In the genomic region with DNA sequence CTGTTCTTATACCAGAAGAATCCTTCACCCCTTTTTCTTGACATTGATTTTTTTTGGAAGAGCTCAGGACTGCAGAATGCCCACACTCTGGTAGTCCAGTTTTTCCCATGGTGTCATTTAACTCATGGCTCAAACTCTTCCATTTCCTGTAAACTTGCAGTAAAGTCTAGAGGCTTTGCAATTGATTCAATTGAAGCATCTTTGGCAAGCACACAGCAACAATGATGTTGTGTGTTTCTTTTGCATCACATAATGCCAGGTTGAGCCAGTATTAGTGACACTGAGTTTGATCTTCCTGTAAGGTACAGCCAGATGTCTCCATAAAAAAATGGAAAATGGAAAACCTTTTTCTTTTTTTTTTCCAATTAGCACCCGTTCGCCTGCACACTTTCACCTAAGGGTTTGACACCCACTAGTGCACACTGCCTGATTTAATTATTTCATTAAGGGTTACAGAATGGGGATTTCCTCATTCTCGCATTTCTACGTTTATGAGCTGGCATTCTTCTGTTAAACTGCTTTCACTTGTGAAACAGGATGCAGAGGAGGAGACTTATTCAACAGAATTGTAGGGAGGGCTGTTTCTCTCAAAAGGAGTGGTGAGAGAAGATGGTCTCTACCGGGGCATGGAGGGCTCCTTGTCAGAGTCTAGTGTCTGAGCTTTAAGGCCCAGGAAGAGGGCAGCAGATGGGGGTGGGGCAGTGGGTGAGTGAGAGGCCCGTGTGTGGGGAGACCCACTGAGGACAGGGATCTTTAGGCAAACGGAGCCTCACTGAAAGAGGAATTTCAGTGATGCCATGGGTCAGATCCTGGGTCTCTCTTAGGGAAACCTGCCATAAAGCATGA, we compare ENCODE assay signal across 8 cellular contexts. TPM values are rescaled to one million over a fixed set of nuclear protein-coding genes. Genes with fewer than 3 reads are reported as not detected.
A peak's percentile ranks its signal among the peaks of the same experiment; 100 is the strongest.
DNase-seq lines count a peak whose midpoint lies in the region; TF ChIP-seq lines count a peak whose summit lies in the region.

No MANE protein-coding gene starts in this region.

- H3K27ac Mint-ChIP-seq in stimulated activated naive CD8-positive, alpha-beta T cell treated with anti-CD3 and anti-CD28 coated beads, Interleukin-15, Interleukin-2, amounts not matched to agents 100 ng/mL and 50 ng/mL, for 24 hours: peak overlapping the region; percentile 74

- peaks cover 34% of the 10 kb centered on the region for H3K27me3 Mint-ChIP-seq in stimulated activated naive CD8-positive, alpha-beta T cell treated with anti-CD3 and anti-CD28 coated beads, Interleukin-15, Interleukin-2, amounts not matched to agents 100 ng/mL and 50 ng/mL, for 24 hours

- peak overlapping the region; percentile 39; the same call in 1 of the 2 replicates for H2AFZ ChIP-seq in OCI-LY7 (ENCODE audit: low read length)

- H4K20me1 ChIP-seq in OCI-LY7 (ENCODE audit: insufficient read depth, low read length): no peaks in the 10 kb centered on the region

- no TSS peak for BruUV-seq in OCI-LY7 (replicated peaks; lab: Mats Ljungman, UMichigan)

- no peak overlapping the region for H3K4me3 ChIP-seq in OCI-LY7 (ENCODE audit: low read depth, low read length, poor library complexity, severe bottlenecking)
- no peak overlapping the region for H3K4me3 ChIP-seq in esophagus (ENCODE audit: low read depth in 1 of 2, low read length in 2 of 2)

- H3K36me3 Mint-ChIP-seq in stimulated activated naive CD8-positive, alpha-beta T cell treated with anti-CD3 and anti-CD28 coated beads, Interleukin-15, Interleukin-2, amounts not matched to agents 100 ng/mL and 50 ng/mL, for 24 hours (ENCODE audit: low read depth): no peaks in the 10 kb centered on the region

- H3K36me3 ChIP-seq in OCI-LY7 (ENCODE audit: insufficient read depth, low read length) (no peaks in the 10 kb centered on the region), esophagus (ENCODE audit: control insufficient read depth in 2 of 2, insufficient read depth in 2 of 2, low read length in 1 of 2) (no peaks in the 10 kb centered on the region)

- H3K27ac ChIP-seq in OCI-LY7 (ENCODE audit: low read depth, low read length, poor library complexity, severe bottlenecking): no peak overlapping the region
- peak overlapping the region; percentile 21 to 60 for H3K27ac ChIP-seq in esophagus (ENCODE audit: low read depth in 2 of 2, low read length in 1 of 2)

- no peaks in the 10 kb centered on the region for H3K27me3 ChIP-seq in esophagus (ENCODE audit: control insufficient read depth in 1 of 2, insufficient read depth in 2 of 2, low read length in 2 of 2)

- intact Hi-C loops in OCI-LY7 (cut with micrococcal nuclease; ENCODE audit: unreplicated experiment): no loop called here

- no peaks in the 10 kb centered on the region for H3K79me2 ChIP-seq in OCI-LY7 (ENCODE audit: insufficient read depth, low read depth, low read length)

- no peaks in the 10 kb centered on the region for H3K9me3 ChIP-seq in OCI-LY7 (ENCODE audit: low read length)
- no peaks in the 10 kb centered on the region for H3K9me3 ChIP-seq in esophagus (ENCODE audit: control insufficient read depth in 2 of 2, insufficient read depth in 1 of 2, low read depth in 1 of 2, low read length in 1 of 2)

- POLR2A ChIA-PET in OCI-LY7 (lab: Charles Lee): no interaction called here

- H3K4me1 ChIP-seq in OCI-LY7 (ENCODE audit: insufficient read depth, low read length, poor library complexity, severe bottlenecking) (peaks cover 9% of the 10 kb centered on the region), esophagus (ENCODE audit: control insufficient read depth in 2 of 2, insufficient read depth in 2 of 2, low read length in 1 of 2) (peaks cover 0 to 2% of the 10 kb centered on the region in 2 donors)

- peak overlapping the region; percentile 62 for H3K4me3 Mint-ChIP-seq in stimulated activated naive CD8-positive, alpha-beta T cell treated with anti-CD3 and anti-CD28 coated beads, Interleukin-15, Interleukin-2, amounts not matched to agents 100 ng/mL and 50 ng/mL, for 24 hours

- 15 to 19% methylated on average over 7 of the region's 7 CpGs for WGBS in esophagus, 2 donors

- CTCF ChIA-PET in OCI-LY7 (lab: Charles Lee; ENCODE audit: unreplicated experiment): no interaction called here

- no peak for TF ChIP-seq CTCF in OCI-LY7 (conservative IDR thresholded peaks at IDR 0.05; ENCODE audit: low read length)

- peaks cover 35% of the 10 kb centered on the region for H3K4me1 Mint-ChIP-seq in stimulated activated naive CD8-positive, alpha-beta T cell treated with anti-CD3 and anti-CD28 coated beads, Interleukin-15, Interleukin-2, amounts not matched to agents 100 ng/mL and 50 ng/mL, for 24 hours (ENCODE audit: low read depth)

- peak; percentile 25 for DNase-seq in SKM-1 treated with dmso at 0.1 percent for 144 hours (lab: John Stamatoyannopoulos, UW; ENCODE audit: unreplicated experiment)
- no peak for DNase-seq in SKM-1 (lab: John Stamatoyannopoulos, UW; ENCODE audit: unreplicated experiment)
- DNase-seq in OCI-LY7 (ENCODE audit: low spot score): peak; percentile 21
- DNase-seq in KG1 (lab: John Stamatoyannopoulos, UW): no peak
- no peak for DNase-seq in retina
- DNase-seq in middle frontal gyrus (ENCODE audit: extremely low spot score, low spot score): no peak

- H3K9me2 ChIP-seq in OCI-LY7 (ENCODE audit: insufficient read depth, low read length): no peaks in the 10 kb centered on the region

- H3K4me2 ChIP-seq in OCI-LY7 (ENCODE audit: low read length): peak overlapping the region; percentile 41; the same call in 1 of the 2 replicates

- peaks cover 3% of the 10 kb centered on the region for H3K9me3 Mint-ChIP-seq in stimulated activated naive CD8-positive, alpha-beta T cell treated with anti-CD3 and anti-CD28 coated beads, Interleukin-15, Interleukin-2, amounts not matched to agents 100 ng/mL and 50 ng/mL, for 24 hours

RNA-seq across cellular contexts. Expression of gene S1PR3, which starts 2.2 kb away (rescaled TPM):
- 0.44 and 0.47 TPM in 2 replicates for total RNA-seq in OCI-LY7 (2014; rRNA removed; shearing (Covaris generic))
- total RNA-seq in OCI-LY7 (2022): not detected in 2 replicates
- 1 to 10 TPM; 3.2 to 6.7 TPM for polyA plus RNA-seq in esophagus

Comparison
In these comparisons a context has a peak if more than half of its experiments do, and no peak if none do; other contexts are left out.
1. DNase-seq: peak in SKM-1 treated with dmso at 0.1 percent for 144 hours (single experiment) and OCI-LY7 (single experiment); none in SKM-1 (single experiment), KG1 (single experiment), retina (single experiment) and middle frontal gyrus (single experiment).